ENCODE assay signal across 15 cellular contexts in genomic region chr3:125606291-125606690, GRCh38. TPM values are rescaled to one million over a fixed set of nuclear protein-coding genes. Genes with fewer than 3 reads are reported as not detected.
DNase-seq lines count a peak whose midpoint lies in the region; ATAC-seq and TF ChIP-seq lines count a peak whose summit lies in the region.
"Had no signal": no experiment of that assay in that cellular context is flagged by ENCODE, and none has a peak within 500 bp of the region (broad histone marks: within the 10 kb centered on the region; RNA-seq: fewer than 3 reads in every experiment).

No MANE protein-coding gene starts in this region.

- in situ Hi-C loops in gastrocnemius medialis (cut with MboI; ENCODE audit: low sequenced_read_pairs in 4 of 4) (no loop called here), G401 (cut with HindIII; ENCODE audit: low sequenced_read_pairs) (no loop called here)

- H2AFZ ChIP-seq in GM23338: no peak overlapping the region

- ATAC-seq in GM23338 (no peak), gastrocnemius medialis (no peak)
- no peak for ATAC-seq in stimulated activated effector memory CD8-positive, alpha-beta T cell treated with anti-CD3 and anti-CD28 coated beads, Interleukin-12 subunit alpha, Interleukin-12 subunit beta, amount 100 ng/mL, for 72 hours
- ATAC-seq in natural killer cell treated with Interleukin-12 subunit alpha and Interleukin-12 subunit beta and Interleukin-15 and Interleukin-18, amount 100 ng/mL, for 72 hours: no peak
- ATAC-seq: GM12878 had no signal

- 0 out of 2 replicates have a peak, but pooled peaks cover 6% of the 10 kb centered on the region for H3F3A ChIP-seq in GM23338 (replicated peaks; ENCODE audit: low read depth)

- no peaks in the 10 kb centered on the region for H3K79me2 ChIP-seq in GM23338 (replicated peaks; ENCODE audit: insufficient read depth)

- H3K9me3 Mint-ChIP-seq in GM23338: peaks cover 14% of the 10 kb centered on the region; the same call in 2 of the 3 replicates
- no peaks in the 10 kb centered on the region for H3K9me3 Mint-ChIP-seq in stimulated activated effector memory CD8-positive, alpha-beta T cell treated with anti-CD3 and anti-CD28 coated beads, Interleukin-12 subunit alpha, Interleukin-12 subunit beta, amount 100 ng/mL, for 72 hours
- H3K9me3 Mint-ChIP-seq in natural killer cell treated with Interleukin-12 subunit alpha and Interleukin-12 subunit beta and Interleukin-15 and Interleukin-18, amount 100 ng/mL, for 72 hours: no peaks in the 10 kb centered on the region
- H3K9me3 Mint-ChIP-seq: CD4-positive, alpha-beta memory T cell had no signal

- no peak overlapping the region for H3K9ac ChIP-seq in HUES64 (ENCODE audit: low read depth, low read length)
- H3K9ac ChIP-seq in iPS-20b (ENCODE audit: low read depth, low read length): no peak overlapping the region
- H3K9ac ChIP-seq: BLaER1 had no signal

- H3K9me2 ChIP-seq in GM23338 (ENCODE audit: insufficient read depth): 0 out of 2 replicates have a peak, but pooled peaks cover 4% of the 10 kb centered on the region

- no peak for DNase-seq in GM23338 (ENCODE audit: low spot score)
- DNase-seq in gastrocnemius medialis: no peak
- DNase-seq in G401 (ENCODE audit: low spot score): no peak
- no peak for DNase-seq in stimulated activated effector memory CD8-positive, alpha-beta T cell treated with anti-CD3 and anti-CD28 coated beads, Interleukin-12 subunit alpha, Interleukin-12 subunit beta, amount 100 ng/mL, for 72 hours (ENCODE audit: low spot score in 2 of 2)
- no peak for DNase-seq in RKO (ENCODE audit: low spot score)
- DNase-seq in natural killer cell treated with Interleukin-12 subunit alpha and Interleukin-12 subunit beta and Interleukin-15 and Interleukin-18, amount 100 ng/mL, for 72 hours (ENCODE audit: low spot score): no peak
- DNase-seq: 8988T; CD4-positive, alpha-beta memory T cell; DMS153; DMS79 had no signal

- H3K4me2 ChIP-seq in GM23338: peak overlapping the region; percentile 44
- H3K4me2 ChIP-seq: BLaER1 had no signal

- H3K4me1 Mint-ChIP-seq in GM23338: peaks cover 38% of the 10 kb centered on the region
- no peaks in the 10 kb centered on the region for H3K4me1 Mint-ChIP-seq in stimulated activated effector memory CD8-positive, alpha-beta T cell treated with anti-CD3 and anti-CD28 coated beads, Interleukin-12 subunit alpha, Interleukin-12 subunit beta, amount 100 ng/mL, for 72 hours
- H3K4me1 Mint-ChIP-seq in natural killer cell treated with Interleukin-12 subunit alpha and Interleukin-12 subunit beta and Interleukin-15 and Interleukin-18, amount 100 ng/mL, for 72 hours (ENCODE audit: low read depth in 2 of 2): no peaks in the 10 kb centered on the region
- H3K4me1 Mint-ChIP-seq: CD4-positive, alpha-beta memory T cell had no signal

- no peaks in the 10 kb centered on the region for H3K36me3 ChIP-seq in GM23338 (ENCODE audit: insufficient read depth)
- H3K36me3 ChIP-seq in HUES64 (ENCODE audit: insufficient read depth, low read length): no peaks in the 10 kb centered on the region
- no peaks in the 10 kb centered on the region for H3K36me3 ChIP-seq in iPS-20b (ENCODE audit: insufficient read depth, low read depth, low read length)
- H3K36me3 ChIP-seq in gastrocnemius medialis: no peaks in the 10 kb centered on the region
- H3K36me3 ChIP-seq: BLaER1 had no signal

- H3K27ac ChIP-seq in GM23338 (ENCODE audit: low read depth) (no peak overlapping the region), HUES64 (ENCODE audit: low read depth, low read length) (peak overlapping the region; percentile 27; the same call in 1 of the 2 replicates), iPS-20b (ENCODE audit: low read length) (no peak overlapping the region), gastrocnemius medialis (peak overlapping the region; percentile 87 to 98 (median 88))
- H3K27ac ChIP-seq: BLaER1 had no signal

- H3K27ac Mint-ChIP-seq in GM23338: no peak overlapping the region; the same call in 1 of the 2 replicates
- no peak overlapping the region for H3K27ac Mint-ChIP-seq in stimulated activated effector memory CD8-positive, alpha-beta T cell treated with anti-CD3 and anti-CD28 coated beads, Interleukin-12 subunit alpha, Interleukin-12 subunit beta, amount 100 ng/mL, for 72 hours
- H3K27ac Mint-ChIP-seq in natural killer cell treated with Interleukin-12 subunit alpha and Interleukin-12 subunit beta and Interleukin-15 and Interleukin-18, amount 100 ng/mL, for 72 hours: no peak overlapping the region
- H3K27ac Mint-ChIP-seq: CD14-positive monocyte; CD4-positive, alpha-beta memory T cell had no signal

- H3K27me3 Mint-ChIP-seq in GM23338 (ENCODE audit: insufficient read depth, low read depth, poor library complexity): peaks cover 3% of the 10 kb centered on the region
- peaks cover 0 to 8% of the 10 kb centered on the region in 2 donors for H3K27me3 Mint-ChIP-seq in natural killer cell treated with Interleukin-12 subunit alpha and Interleukin-12 subunit beta and Interleukin-15 and Interleukin-18, amount 100 ng/mL, for 72 hours

- no peaks in the 10 kb centered on the region; the same call in 1 of the 2 replicates for H4K20me1 ChIP-seq in GM23338 (replicated peaks; ENCODE audit: insufficient read depth)
- H4K20me1 ChIP-seq: BLaER1 had no signal

- TF ChIP-seq CTCF in GM23338 (conservative IDR thresholded peaks at IDR 0.05; ENCODE audit: low read depth in 2 of 2) (no peak), gastrocnemius medialis (IDR thresholded peaks at IDR 0.05 in 4 of 5, conservative IDR thresholded peaks at IDR 0.05 in 1 of 5) (no peak)

- H3K4me3 ChIP-seq in GM23338 (peak overlapping the region; percentile 31; the same call in 1 of the 2 replicates), HUES64 (ENCODE audit: low read length) (no peak overlapping the region), iPS-20b (ENCODE audit: low read length) (peak overlapping the region; percentile 25; the same call in 1 of the 2 replicates), gastrocnemius medialis (no peak overlapping the region)
- H3K4me3 ChIP-seq: BLaER1, GM12878 had no signal

- no peak for TF ChIP-seq POLR2A in gastrocnemius medialis (IDR thresholded peaks at IDR 0.05)

- no peaks in the 10 kb centered on the region for H3K9me3 ChIP-seq in HUES64 (ENCODE audit: insufficient read depth, low read depth, low read length)
- no peaks in the 10 kb centered on the region for H3K9me3 ChIP-seq in iPS-20b (ENCODE audit: insufficient read depth, low read depth, low read length)
- no peaks in the 10 kb centered on the region for H3K9me3 ChIP-seq in gastrocnemius medialis

- peak overlapping the region; percentile 49; the same call in 2 of the 3 replicates for H3K4me3 Mint-ChIP-seq in GM23338
- H3K4me3 Mint-ChIP-seq in stimulated activated effector memory CD8-positive, alpha-beta T cell treated with anti-CD3 and anti-CD28 coated beads, Interleukin-12 subunit alpha, Interleukin-12 subunit beta, amount 100 ng/mL, for 72 hours: no peak overlapping the region
- no peak overlapping the region for H3K4me3 Mint-ChIP-seq in natural killer cell treated with Interleukin-12 subunit alpha and Interleukin-12 subunit beta and Interleukin-15 and Interleukin-18, amount 100 ng/mL, for 72 hours
- H3K4me3 Mint-ChIP-seq: CD14-positive monocyte; CD4-positive, alpha-beta memory T cell had no signal

- H3K27me3 ChIP-seq in GM23338 (ENCODE audit: insufficient read depth) (no peaks in the 10 kb centered on the region), HUES64 (ENCODE audit: insufficient read depth, low read length) (no peaks in the 10 kb centered on the region), iPS-20b (ENCODE audit: insufficient read depth, low read length) (no peaks in the 10 kb centered on the region), gastrocnemius medialis (no peaks in the 10 kb centered on the region)
- H3K27me3 ChIP-seq: BLaER1 had no signal

- intact Hi-C loops in gastrocnemius medialis (cut with DNase I; ENCODE audit: low total_unique reads): no loop called here

- H3K36me3 Mint-ChIP-seq in GM23338 (ENCODE audit: low read depth): peaks cover 7% of the 10 kb centered on the region; the same call in 2 of the 3 replicates
- H3K36me3 Mint-ChIP-seq in stimulated activated effector memory CD8-positive, alpha-beta T cell treated with anti-CD3 and anti-CD28 coated beads, Interleukin-12 subunit alpha, Interleukin-12 subunit beta, amount 100 ng/mL, for 72 hours: no peaks in the 10 kb centered on the region
- H3K36me3 Mint-ChIP-seq in natural killer cell treated with Interleukin-12 subunit alpha and Interleukin-12 subunit beta and Interleukin-15 and Interleukin-18, amount 100 ng/mL, for 72 hours: no peaks in the 10 kb centered on the region
- H3K36me3 Mint-ChIP-seq: CD14-positive monocyte; CD4-positive, alpha-beta memory T cell had no signal

- H3K4me1 ChIP-seq in GM23338 (ENCODE audit: insufficient read depth): peaks cover 25% of the 10 kb centered on the region
- peaks cover 24% of the 10 kb centered on the region for H3K4me1 ChIP-seq in HUES64 (ENCODE audit: insufficient read depth, low read length)
- H3K4me1 ChIP-seq in iPS-20b (ENCODE audit: insufficient read depth, low read length): peaks cover 17% of the 10 kb centered on the region; the same call in 1 of the 2 replicates
- H3K4me1 ChIP-seq in gastrocnemius medialis: peaks cover 47 to 58% of the 10 kb centered on the region in 2 donors
- H3K4me1 ChIP-seq: BLaER1 had no signal

TF ChIP-seq in GM23338, 12 proteins besides CTCF, POLR2A, EP300 and RAD21 (continues in another document):
- TF ChIP-seq EZH2phosphoT487 (IDR thresholded peaks at IDR 0.05; ENCODE audit: unreplicated experiment): no peak
- TF ChIP-seq ETS1 (IDR thresholded peaks at IDR 0.05): no peak
- no peak for TF ChIP-seq ZNF331 (CRISPR knock-in tag; IDR thresholded peaks at IDR 0.05; ENCODE audit: low read depth)
- no peak for TF ChIP-seq POLR2AphosphoS5 (IDR thresholded peaks at IDR 0.05; ENCODE audit: low read depth)
- no peak for TF ChIP-seq ZNF114 (CRISPR knock-in tag; IDR thresholded peaks at IDR 0.05)
- TF ChIP-seq CREB1 (CRISPR knock-in tag; IDR thresholded peaks at IDR 0.05; ENCODE audit: low read depth): no peak

RNA-seq across cellular contexts. Expression of gene OSBPL11, which starts 11.0 kb away (rescaled TPM):
- 16.7 and 17.2 TPM in 2 replicates for total RNA-seq in GM23338 (2014; rRNA removed; shearing (Covaris generic))
- 9.3 and 9.5 TPM in 2 replicates for polyA plus RNA-seq in GM23338 (2016; fragmentation: Nextera tagmentation; extraction: Ambion mirVana)
- polyA plus RNA-seq in HUES64 (2013, experiment 1 of 2): 21.1 TPM
- 19.8 TPM for polyA plus RNA-seq in HUES64 (2013, experiment 2 of 2)
- 100 to 1,000 TPM in 1 of 4 donors, 10 to 100 TPM in 3; 43.3 to 115 (median 78.9) TPM for total RNA-seq in gastrocnemius medialis
- 5.7 and 11.7 TPM in 2 replicates for total RNA-seq in G401 (2014; rRNA removed; shearing (Covaris generic))
- total RNA-seq in natural killer cell treated with Interleukin-12 subunit alpha and Interleukin-12 subunit beta and Interleukin-15 and Interleukin-18, amount 100 ng/mL, for 72 hours: 10 to 100 TPM; 13.3 to 15.2 TPM

Comparison
In these comparisons a context has a peak if more than half of its experiments do, and no peak if none do; other contexts are left out.
1. H3K27ac ChIP-seq: peak in HUES64 (single experiment) and gastrocnemius medialis (4 of 4); none in GM23338 (single experiment) and iPS-20b (single experiment).
2. H3K4me3 ChIP-seq: peak in GM23338 (single experiment) and iPS-20b (single experiment); none in HUES64 (single experiment) and gastrocnemius medialis (0 of 4).